In genomic region chr6:42138630-42139619, GRCh38 we compare ENCODE assay signal across 1 cellular context.
TF ChIP-seq lines count a peak whose summit lies in the region.

No MANE protein-coding gene starts in this region.

TF ChIP-seq in endothelial cell of umbilical vein, 7 proteins besides CTCF, POLR2A, EP300 and RAD21:
- TF ChIP-seq MYC (IDR thresholded peaks at IDR 0.05; ENCODE audit: low read depth, low read length) (no peak), MAX (IDR thresholded peaks at IDR 0.05; ENCODE audit: insufficient read depth, insufficient read length) (no peak), FOS (IDR thresholded peaks at IDR 0.05; ENCODE audit: borderline replicate concordance, insufficient read depth, low read length) (no peak), EZH2 (IDR thresholded peaks at IDR 0.05; ENCODE audit: borderline replicate concordance, low read depth, low read length, severe bottlenecking) (no peak), POLR2AphosphoS5 (IDR thresholded peaks at IDR 0.05; ENCODE audit: insufficient read depth, low read depth, low read length) (no peak), JUN (IDR thresholded peaks at IDR 0.05; ENCODE audit: borderline replicate concordance, insufficient read depth, insufficient read length, low read depth) (no peak), GATA2 (IDR thresholded peaks at IDR 0.05; ENCODE audit: insufficient read depth, insufficient read length, low read depth, low read length) (no peak)
